ENCODE assay signal across 32 cellular contexts in genomic region chr2:145765889-145766288, GRCh38.
"Had no signal": no experiment of that assay in that cellular context is flagged by ENCODE, and none has a peak within 500 bp of the region (broad histone marks: within the 10 kb centered on the region; RNA-seq: fewer than 3 reads in every experiment).

No MANE protein-coding gene starts in this region.

- DNase-seq: naive thymus-derived CD4-positive, alpha-beta T cell; natural killer cell; occipital lobe; ovary; psoas muscle; right cardiac atrium; right lobe of liver; sigmoid colon; spleen; stimulated activated CD4-positive, alpha-beta T cell treated with anti-CD3 and anti-CD28 coated beads, Interleukin-12 subunit alpha, Interleukin-12 subunit beta, amount 100 ng/mL, for 4 hours; stimulated activated CD4-positive, alpha-beta T cell treated with anti-CD3 and anti-CD28 coated beads, Interleukin-1b, Interleukin-23, amount 100 ng/mL, for 48 hours; stimulated activated CD4-positive, alpha-beta T cell treated with anti-CD3 and anti-CD28 coated beads, Interleukin-4, amount 100 ng/mL, for 1 hour; stimulated activated CD4-positive, alpha-beta T cell treated with anti-CD3 and anti-CD28 coated beads, Interleukin-4, amount 100 ng/mL, for 4 hours; stimulated activated CD8-positive, alpha-beta memory T cell treated with anti-CD3 and anti-CD28 coated beads, Interleukin-4, amount 100 ng/mL, for 48 hours; stimulated activated naive CD4-positive, alpha-beta T cell; stimulated activated naive CD8-positive, alpha-beta T cell treated with anti-CD3 and anti-CD28 coated beads, Interleukin-15, amount 100 ng/mL, for 72 hours; stimulated activated naive CD8-positive, alpha-beta T cell treated with anti-CD3 and anti-CD28 coated beads, Interleukin-15, Interleukin-2, amounts not matched to agents 100 U/mL and 50 U/mL, for 24 hours; substantia nigra; testis; tibial artery; transverse colon; upper lobe of right lung; uterus had no signal

- H3K27ac ChIP-seq: neural progenitor cell, ovary, parathyroid adenoma, psoas muscle, right lobe of liver, sigmoid colon, spleen, suprapubic skin, testis, tibial artery, transverse colon, upper lobe of right lung, uterus had no signal

- H3K4me3 Mint-ChIP-seq: naive thymus-derived CD4-positive, alpha-beta T cell; natural killer cell; nephron; neural progenitor cell; stimulated activated memory B cell treated with anti-CD40 and anti-IgM and Interleukin-4, amounts not matched to agents 10 μg/mL and 1 μg/mL and 100 μg/mL, for 72 hours; stimulated activated naive CD8-positive, alpha-beta T cell treated with anti-CD3 and anti-CD28 coated beads, Interleukin-15, amount 100 ng/mL, for 72 hours; type B pancreatic cell had no signal

- H3K36me3 Mint-ChIP-seq: naive thymus-derived CD4-positive, alpha-beta T cell; natural killer cell; neural progenitor cell; stimulated activated memory B cell treated with anti-CD40 and anti-IgM and Interleukin-4, amounts not matched to agents 10 μg/mL and 1 μg/mL and 100 μg/mL, for 72 hours; type B pancreatic cell had no signal

- H3K79me2 ChIP-seq: parathyroid adenoma had no signal

- H3K9ac ChIP-seq: neural progenitor cell, parathyroid adenoma had no signal

- H3K27me3 ChIP-seq: neural progenitor cell, ovary, right lobe of liver, spleen, suprapubic skin, testis, tibial artery, transverse colon, upper lobe of right lung, uterus had no signal

- H3K4me1 Mint-ChIP-seq: naive thymus-derived CD4-positive, alpha-beta T cell; natural killer cell; stimulated activated memory B cell treated with anti-CD40 and anti-IgM and Interleukin-4, amounts not matched to agents 10 μg/mL and 1 μg/mL and 100 μg/mL, for 72 hours; stimulated activated naive CD8-positive, alpha-beta T cell treated with anti-CD3 and anti-CD28 coated beads, Interleukin-15, amount 100 ng/mL, for 72 hours had no signal

- H3K4me3 ChIP-seq: neural progenitor cell, ovary, psoas muscle, right lobe of liver, sigmoid colon, skin epidermis, smooth muscle cell, spleen, suprapubic skin, testis, tibial artery, transverse colon, upper lobe of right lung, uterus had no signal

- H3K36me3 ChIP-seq: neural progenitor cell, ovary, right lobe of liver, sigmoid colon, spleen, suprapubic skin, tibial artery, transverse colon, upper lobe of right lung, uterus had no signal

- H3K27me3 Mint-ChIP-seq: naive thymus-derived CD4-positive, alpha-beta T cell; progenitor cell of endocrine pancreas; stimulated activated memory B cell treated with anti-CD40 and anti-IgM and Interleukin-4, amounts not matched to agents 10 μg/mL and 1 μg/mL and 100 μg/mL, for 72 hours; stimulated activated naive CD8-positive, alpha-beta T cell treated with anti-CD3 and anti-CD28 coated beads, Interleukin-15, amount 100 ng/mL, for 72 hours; type B pancreatic cell had no signal

- H3K4me1 ChIP-seq: parathyroid adenoma, psoas muscle, sigmoid colon, spleen, suprapubic skin, testis, transverse colon, uterus had no signal

- H2AFZ ChIP-seq: neural progenitor cell, parathyroid adenoma had no signal

- H3K27ac Mint-ChIP-seq: naive thymus-derived CD4-positive, alpha-beta T cell; natural killer cell; nephron; neural progenitor cell; progenitor cell of endocrine pancreas; stimulated activated memory B cell treated with anti-CD40 and anti-IgM and Interleukin-4, amounts not matched to agents 10 μg/mL and 1 μg/mL and 100 μg/mL, for 72 hours; stimulated activated naive CD8-positive, alpha-beta T cell treated with anti-CD3 and anti-CD28 coated beads, Interleukin-15, amount 100 ng/mL, for 72 hours; type B pancreatic cell had no signal

- H3K9me3 Mint-ChIP-seq: naive thymus-derived CD4-positive, alpha-beta T cell; natural killer cell; nephron; neural progenitor cell; stimulated activated memory B cell treated with anti-CD40 and anti-IgM and Interleukin-4, amounts not matched to agents 10 μg/mL and 1 μg/mL and 100 μg/mL, for 72 hours; stimulated activated naive CD8-positive, alpha-beta T cell treated with anti-CD3 and anti-CD28 coated beads, Interleukin-15, amount 100 ng/mL, for 72 hours; type B pancreatic cell had no signal

- H3K9me3 ChIP-seq: ovary, psoas muscle, right lobe of liver, sigmoid colon, spleen, suprapubic skin, testis, tibial artery, transverse colon, upper lobe of right lung, uterus had no signal

- H3K4me2 ChIP-seq: neural progenitor cell, smooth muscle cell had no signal

- ATAC-seq: naive thymus-derived CD4-positive, alpha-beta T cell; natural killer cell; psoas muscle; right cardiac atrium; right lobe of liver; stimulated activated memory B cell treated with anti-CD40 and anti-IgM and Interleukin-4, amounts not matched to agents 10 μg/mL and 1 μg/mL and 100 μg/mL, for 72 hours; stimulated activated naive CD8-positive, alpha-beta T cell treated with anti-CD3 and anti-CD28 coated beads, Interleukin-15, amount 100 ng/mL, for 72 hours; stimulated activated naive CD8-positive, alpha-beta T cell treated with anti-CD3 and anti-CD28 coated beads, Interleukin-15, Interleukin-2, amounts not matched to agents 100 U/mL and 50 U/mL, for 24 hours; upper lobe of right lung had no signal
